ENCODE assay signal across 1 cellular context in the genomic region with DNA sequence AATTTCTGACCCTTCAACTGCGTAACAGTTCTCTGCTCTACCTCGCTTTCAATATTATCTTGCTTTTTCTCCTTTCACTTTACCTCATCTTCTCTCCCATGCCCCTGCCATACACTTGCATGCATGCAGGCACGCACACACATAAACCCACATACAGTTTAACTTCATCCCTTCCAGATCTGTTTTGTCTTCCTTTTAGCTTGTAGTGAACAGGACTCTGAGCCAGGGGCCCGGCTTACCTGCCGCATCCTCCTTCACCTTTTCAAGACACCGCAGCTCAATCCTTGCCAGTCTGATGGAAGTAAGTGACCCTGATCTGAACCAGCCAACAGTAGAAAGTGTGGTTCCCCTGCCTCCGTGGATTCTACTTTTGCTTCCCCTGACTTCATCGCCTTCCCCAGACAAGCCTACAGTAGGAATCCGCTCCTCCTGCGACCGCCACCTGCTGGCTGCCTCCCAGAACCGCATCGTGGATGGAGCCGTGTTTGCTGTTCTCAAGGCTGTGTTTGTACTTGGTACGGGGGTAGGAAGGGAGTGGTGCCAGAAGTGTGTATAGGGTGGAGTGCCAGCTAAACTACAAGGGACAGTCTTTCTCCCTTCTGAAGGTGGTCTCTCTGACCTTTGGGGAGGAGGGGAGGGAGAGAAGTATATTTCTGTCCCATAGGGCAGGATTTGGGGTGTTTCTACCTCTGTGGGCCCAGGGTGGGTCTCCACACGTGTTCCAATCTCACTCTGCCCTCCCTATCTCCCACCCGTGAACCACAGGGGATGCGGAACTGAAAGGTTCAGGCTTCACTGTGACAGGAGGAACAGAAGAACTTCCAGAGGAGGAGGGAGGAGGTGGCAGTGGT.
TF ChIP-seq lines count a peak whose summit lies in the region.

No MANE protein-coding gene starts in this region.

TF ChIP-seq in A549, 52 proteins besides CTCF, POLR2A, EP300 and RAD21 (continued from another document):
- no peak for TF ChIP-seq HDAC2 (IDR thresholded peaks at IDR 0.05)
- TF ChIP-seq, protein P1, sequence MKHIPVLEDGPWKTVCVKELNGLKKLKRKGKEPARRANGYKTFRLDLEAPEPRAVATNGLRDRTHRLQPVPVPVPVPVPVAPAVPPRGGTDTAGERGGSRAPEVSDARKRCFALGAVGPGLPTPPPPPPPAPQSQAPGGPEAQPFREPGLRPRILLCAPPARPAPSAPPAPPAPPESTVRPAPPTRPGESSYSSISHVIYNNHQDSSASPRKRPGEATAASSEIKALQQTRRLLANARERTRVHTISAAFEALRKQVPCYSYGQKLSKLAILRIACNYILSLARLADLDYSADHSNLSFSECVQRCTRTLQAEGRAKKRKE (CRISPR knock-in tag; IDR thresholded peaks at IDR 0.05; ENCODE audit: low read depth): no peak
